ENCODE assay signal across 19 cellular contexts in genomic region chr7:94431203-94431602, GRCh38. TPM values are rescaled to one million over a fixed set of nuclear protein-coding genes. Genes with fewer than 3 reads are reported as not detected.
"Had no signal": no experiment of that assay in that cellular context is flagged by ENCODE, and none has a peak within 500 bp of the region (broad histone marks: within the 10 kb centered on the region; RNA-seq: fewer than 3 reads in every experiment).

No MANE protein-coding gene starts in this region.

- H3K79me2 ChIP-seq: parathyroid adenoma had no signal

- H3K27ac ChIP-seq: adrenal gland, ascending aorta, breast epithelium, epithelial cell of prostate, left lung, parathyroid adenoma had no signal

- H2AFZ ChIP-seq: parathyroid adenoma had no signal

- H3K36me3 ChIP-seq: adrenal gland, left lung had no signal

- H3K4me3 ChIP-seq: adrenal gland, ascending aorta, breast epithelium, left lung, lung, tibial artery had no signal

- H3K9ac ChIP-seq: parathyroid adenoma had no signal

- H3K4me1 ChIP-seq: adrenal gland, ascending aorta, breast epithelium, left lung, parathyroid adenoma, tibial artery had no signal

- H3K27me3 ChIP-seq: adrenal gland, ascending aorta, breast epithelium, left lung, tibial artery had no signal

- H3K9me3 ChIP-seq: adrenal gland, ascending aorta, breast epithelium, left lung, tibial artery had no signal

- DNase-seq: activated T-cell treated with anti-CD3 and anti-CD28 coated beads, Interleukin-2, amount 50 U/mL, for 1 hour; adrenal gland; cortex of kidney; foreskin melanocyte; left lung; natural killer cell; right cardiac atrium; stimulated activated CD4-positive, alpha-beta T cell treated with anti-CD3 and anti-CD28 coated beads, Interleukin-1b, Interleukin-23, amount 100 ng/mL, for 48 hours; stimulated activated naive CD8-positive, alpha-beta T cell treated with anti-CD3 and anti-CD28 coated beads, Interleukin-15, amount 100 ng/mL, for 72 hours; T-helper 1 cell; T-helper 9 cell; tibial artery had no signal

- ATAC-seq: activated naive CD4-positive, alpha-beta T cell treated with anti-CD3 and anti-CD28 coated beads, Interleukin-2, amount 50 U/mL, for 72 hours; left lung; natural killer cell; right cardiac atrium; stimulated activated naive CD8-positive, alpha-beta T cell treated with anti-CD3 and anti-CD28 coated beads, Interleukin-15, amount 100 ng/mL, for 72 hours; WTC11 had no signal

RNA-seq across cellular contexts. Expression of gene COL1A2, which starts 36.5 kb away (rescaled TPM):
- total RNA-seq: activated naive CD4-positive, alpha-beta T cell treated with anti-CD3 and anti-CD28 coated beads, Interleukin-2, amount 50 U/mL, for 72 hours; natural killer cell had no signal
